Comparison of ENCODE assay signal across 10 cellular contexts in the genomic region with DNA sequence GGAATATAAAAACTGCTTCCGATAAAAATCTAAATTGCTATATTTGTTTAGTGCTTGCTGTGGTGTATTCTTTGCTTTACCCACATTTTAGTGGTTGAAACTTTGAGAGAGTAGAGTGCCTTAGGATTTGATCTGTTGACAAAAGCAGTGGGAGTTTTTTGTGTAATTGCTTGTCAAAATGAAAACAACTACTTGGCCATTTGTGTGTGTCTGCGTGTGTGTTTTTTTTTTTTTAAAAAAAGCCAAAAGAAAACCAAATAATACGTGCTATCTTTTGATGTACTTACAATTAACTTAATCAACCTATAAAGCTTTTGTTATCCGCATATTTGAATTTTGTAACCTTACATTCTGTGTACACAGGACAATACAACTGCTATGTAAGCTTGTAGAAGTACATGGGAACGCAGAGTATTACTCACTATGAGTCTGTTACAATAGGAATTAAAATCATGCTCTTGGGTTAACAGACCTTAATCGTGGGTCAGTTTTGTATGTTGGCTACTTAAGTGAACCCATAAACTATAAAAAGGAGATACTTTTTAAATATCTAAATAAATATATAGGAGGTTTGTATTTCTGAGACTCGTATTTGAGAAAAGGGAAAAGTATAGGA.
DNase-seq lines count a peak whose midpoint lies in the region; ATAC-seq and TF ChIP-seq lines count a peak whose summit lies in the region.
"Had no signal": no experiment of that assay in that cellular context is flagged by ENCODE, and none has a peak within 500 bp of the region (broad histone marks: within the 10 kb centered on the region; RNA-seq: fewer than 3 reads in every experiment).

No MANE protein-coding gene starts in this region.

- peak overlapping the region; percentile 27 for H2AFZ ChIP-seq in neuron (ENCODE audit: low read depth, low read length)

- ATAC-seq in GM19455 (IDR thresholded peaks at IDR 0.05; ENCODE audit: unreplicated experiment) (no peak), HG03135 (IDR thresholded peaks at IDR 0.05; ENCODE audit: unreplicated experiment) (no peak)

- peak overlapping the region; percentile 28 for H3K4me3 ChIP-seq in neuron (ENCODE audit: low read length)
- H3K4me3 ChIP-seq: BLaER1 had no signal

- peaks cover 43% of the 10 kb centered on the region for H3K4me1 ChIP-seq in neuron (ENCODE audit: insufficient read depth, low read length)

- TF ChIP-seq CTCF in GM10266 (IDR thresholded peaks at IDR 0.05; ENCODE audit: control insufficient read depth, insufficient read depth, low read depth, missing control alignments), result no peak

- no peaks in the 10 kb centered on the region for H3K36me3 ChIP-seq in neuron (ENCODE audit: insufficient read depth, low read length)
- H3K36me3 ChIP-seq: BLaER1 had no signal

- no peaks in the 10 kb centered on the region for H3K27me3 ChIP-seq in neuron (ENCODE audit: insufficient read depth, low read length)
- H3K27me3 ChIP-seq: BLaER1 had no signal

- DNase-seq in AG08395 (ENCODE audit: low spot score) (peak; percentile 16), RPMI7951 (ENCODE audit: low read depth) (peak; percentile 32), fibroblast of gingiva (ENCODE audit: low read depth) (peak; percentile 14), GM10266 (ENCODE audit: extremely low spot score) (no peak), NCI-H2196 treated with DMSO at 0.1 percent for 48 hours (lab: John Stamatoyannopoulos, UW; ENCODE audit: unreplicated experiment) (no peak)
- DNase-seq: stimulated activated CD4-positive, alpha-beta T cell treated with anti-CD3 and anti-CD28 coated beads, Interleukin-15, amount 100 ng/mL, for 24 hours had no signal

- H3K9me3 ChIP-seq in neuron (ENCODE audit: low read length), result no peaks in the 10 kb centered on the region
- H3K9me3 ChIP-seq: BLaER1 had no signal

Comparison
In these comparisons a context has a peak if more than half of its experiments do, and no peak if none do; other contexts are left out.
1. DNase-seq: peak in AG08395 (single experiment), RPMI7951 (single experiment) and fibroblast of gingiva (single experiment); none in GM10266 (single experiment) and NCI-H2196 treated with DMSO at 0.1 percent for 48 hours (single experiment).